Comparison of ENCODE assay signal across 24 cellular contexts in the genomic region with DNA sequence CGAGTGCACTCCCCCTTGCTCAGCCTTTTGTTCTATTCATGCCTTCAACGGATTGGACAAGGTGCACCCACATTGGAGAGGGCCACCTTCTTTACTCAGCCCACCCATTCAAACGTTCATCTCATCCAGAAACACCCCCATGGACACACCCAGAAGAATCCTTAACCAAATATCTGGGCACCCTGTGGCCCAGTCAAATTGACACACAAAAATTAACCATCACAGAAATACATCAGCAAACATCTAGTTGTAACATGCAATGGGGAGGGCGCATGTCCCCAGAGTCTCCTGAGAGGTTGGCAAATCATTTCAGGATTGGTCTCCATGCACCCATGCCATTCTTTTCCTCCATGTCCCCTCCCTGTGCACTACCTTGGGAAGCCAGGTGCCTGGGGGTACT.
DNase-seq lines count a peak whose midpoint lies in the region; ATAC-seq, FAIRE-seq and TF ChIP-seq lines count a peak whose summit lies in the region.
"Had no signal": no experiment of that assay in that cellular context is flagged by ENCODE, and none has a peak within 500 bp of the region (broad histone marks: within the 10 kb centered on the region; RNA-seq: fewer than 3 reads in every experiment).

No MANE protein-coding gene starts in this region.

- H3K9me3 Mint-ChIP-seq in neural crest cell, result no peaks in the 10 kb centered on the region
- no peaks in the 10 kb centered on the region for H3K9me3 Mint-ChIP-seq in T-helper 2 cell treated with Interferon-gamma antibody and Interleukin-4, amounts not matched to agents 5 μg/mL and 100 μg/mL, for 36 hours
- H3K9me3 Mint-ChIP-seq: CD4-positive, alpha-beta T cell; CD8-positive, alpha-beta T cell had no signal

- H3K27me3 Mint-ChIP-seq in neural crest cell (ENCODE audit: low read depth), result no peaks in the 10 kb centered on the region
- H3K27me3 Mint-ChIP-seq in T-helper 2 cell treated with Interferon-gamma antibody and Interleukin-4, amounts not matched to agents 5 μg/mL and 100 μg/mL, for 36 hours (ENCODE audit: low read depth), result no peaks in the 10 kb centered on the region
- H3K27me3 Mint-ChIP-seq: B cell had no signal

- 8% methylated on average over 4 of the region's 4 CpGs for WGBS in A549 (ENCODE audit: missing lambda C conversion rate)

- H3K9me3 ChIP-seq in A549 (peaks cover 2% of the 10 kb centered on the region; the same call in 1 of the 3 replicates), HEK293 (ENCODE audit: control insufficient read depth, insufficient read depth, low read depth, low read length) (no peaks in the 10 kb centered on the region), MG63 (no peaks in the 10 kb centered on the region)
- H3K9me3 ChIP-seq: Caco-2 had no signal

- TF ChIP-seq CTCF in A549 (IDR thresholded peaks at IDR 0.05) (no peak), HEK293 (tag by site-specific recombination; IDR thresholded peaks at IDR 0.05) (no peak), neural crest cell (conservative IDR thresholded peaks at IDR 0.05) (no peak)

- CTCF ChIA-PET in A549 (lab: Yijun Ruan, JAX), result no interaction called here
- CTCF ChIA-PET in HEK293 (lab: Yijun Ruan, JAX), result no interaction called here

- peaks cover 20% of the 10 kb centered on the region for H3K27me3 ChIP-seq in MG63
- H3K27me3 ChIP-seq: BLaER1 treated with 17β-estradiol and CSF1 and Interleukin-3, amounts not matched to agents 10 nM and 100 nM had no signal

- peak overlapping the region; percentile 43 for H3K27ac Mint-ChIP-seq in neural crest cell (ENCODE audit: unreplicated experiment)
- no peak overlapping the region for H3K27ac Mint-ChIP-seq in T-helper 2 cell treated with Interferon-gamma antibody and Interleukin-4, amounts not matched to agents 5 μg/mL and 100 μg/mL, for 36 hours
- H3K27ac Mint-ChIP-seq: B cell; CD4-positive, alpha-beta T cell; CD8-positive, alpha-beta T cell had no signal

- no peak overlapping the region for H3K4me2 ChIP-seq in A549

- no peak overlapping the region for H3K27ac ChIP-seq in A549
- H3K27ac ChIP-seq in HEK293 (ENCODE audit: extremely low read depth, low read depth, low read length), result no peak overlapping the region
- H3K27ac ChIP-seq: C4-2B had no signal

- H3K36me3 ChIP-seq in HEK293 (ENCODE audit: control insufficient read depth in 2 of 2, insufficient read depth in 1 of 2, low read length in 2 of 2) (no peaks in the 10 kb centered on the region), MG63 (no peaks in the 10 kb centered on the region)
- H3K36me3 ChIP-seq: BLaER1 treated with 17β-estradiol and CSF1 and Interleukin-3, amounts not matched to agents 10 nM and 100 nM had no signal

- H3K4me1 ChIP-seq in A549, result no peaks in the 10 kb centered on the region
- H3K4me1 ChIP-seq in HEK293 (ENCODE audit: control insufficient read depth, insufficient read depth, low read length), result no peaks in the 10 kb centered on the region
- H3K4me1 ChIP-seq: Caco-2 had no signal

- peak; percentile 7 for FAIRE-seq in A549 (lab: Jason Lieb, UNC)
- FAIRE-seq: A204.1, D721Med, G401.6, GM12891, GM19239 had no signal

- ATAC-seq in A549, result no peak
- no peak for ATAC-seq in GM21526 (IDR thresholded peaks at IDR 0.05; ENCODE audit: low FRiP score, unreplicated experiment)
- ATAC-seq: CD8-positive, alpha-beta T cell had no signal

- no peak for TF ChIP-seq POLR2A in A549 (IDR thresholded peaks at IDR 0.05; ENCODE audit: low read length)

- peaks cover 9% of the 10 kb centered on the region for H3K4me1 Mint-ChIP-seq in neural crest cell
- no peaks in the 10 kb centered on the region for H3K4me1 Mint-ChIP-seq in T-helper 2 cell treated with Interferon-gamma antibody and Interleukin-4, amounts not matched to agents 5 μg/mL and 100 μg/mL, for 36 hours (ENCODE audit: low read depth)
- H3K4me1 Mint-ChIP-seq: B cell had no signal

- DNase-seq in A549 (ENCODE audit: low read depth in 1 of 2, low spot score in 1 of 2), result no peak
- peak; percentile 38 for DNase-seq in islet precursor cell
- no peak for DNase-seq in neural crest cell (ENCODE audit: low read depth, low spot score)
- no peak for DNase-seq in amygdala (lab: John Stamatoyannopoulos, UW)
- no peak for DNase-seq in MG63
- DNase-seq in T-helper 2 cell treated with Interferon-gamma antibody and Interleukin-4, amounts not matched to agents 5 μg/mL and 100 μg/mL, for 36 hours (ENCODE audit: low spot score), result no peak
- DNase-seq: 8988T; AML-193; Caco-2; Calu3; CD4-positive, alpha-beta T cell; CD8-positive, alpha-beta T cell; DMS79 treated with DMSO at 0.1 percent for 48 hours; GF-D8 had no signal

- no peak for TF ChIP-seq EP300 in A549 (IDR thresholded peaks at IDR 0.05)

- H3K4me3 ChIP-seq in A549 (no peak overlapping the region), HEK293 (ENCODE audit: low read depth, low read length) (no peak overlapping the region), MG63 (no peak overlapping the region)
- H3K4me3 ChIP-seq: BLaER1 treated with 17β-estradiol and CSF1 and Interleukin-3, amounts not matched to agents 10 nM and 100 nM had no signal

- TF ChIP-seq RAD21 in A549 (conservative IDR thresholded peaks at IDR 0.05 in 1 of 2, IDR thresholded peaks at IDR 0.05 in 1 of 2), result no peak

- no peak overlapping the region for H3K4me3 Mint-ChIP-seq in neural crest cell
- no peak overlapping the region for H3K4me3 Mint-ChIP-seq in T-helper 2 cell treated with Interferon-gamma antibody and Interleukin-4, amounts not matched to agents 5 μg/mL and 100 μg/mL, for 36 hours
- H3K4me3 Mint-ChIP-seq: B cell; CD4-positive, alpha-beta T cell; CD8-positive, alpha-beta T cell had no signal

- H3K36me3 Mint-ChIP-seq in neural crest cell (ENCODE audit: low read depth), result peaks cover 3% of the 10 kb centered on the region
- no peaks in the 10 kb centered on the region for H3K36me3 Mint-ChIP-seq in T-helper 2 cell treated with Interferon-gamma antibody and Interleukin-4, amounts not matched to agents 5 μg/mL and 100 μg/mL, for 36 hours (ENCODE audit: low read depth)
- H3K36me3 Mint-ChIP-seq: CD8-positive, alpha-beta T cell had no signal

- POLR2A ChIA-PET in A549 (lab: Yijun Ruan, JAX), result no interaction called here
- POLR2A ChIA-PET in HEK293 (lab: Yijun Ruan, JAX), result no interaction called here

TF ChIP-seq in A549, 52 proteins besides CTCF, POLR2A, EP300 and RAD21:
- TF ChIP-seq, protein P1, sequence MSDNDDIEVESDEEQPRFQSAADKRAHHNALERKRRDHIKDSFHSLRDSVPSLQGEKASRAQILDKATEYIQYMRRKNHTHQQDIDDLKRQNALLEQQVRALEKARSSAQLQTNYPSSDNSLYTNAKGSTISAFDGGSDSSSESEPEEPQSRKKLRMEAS (IDR thresholded peaks at IDR 0.05), result no peak
- TF ChIP-seq MAFK (IDR thresholded peaks at IDR 0.05; ENCODE audit: partially characterized antibody) (no peak), HEYL (CRISPR knock-in tag; IDR thresholded peaks at IDR 0.05) (no peak)

TF ChIP-seq in HEK293, 187 proteins besides CTCF, POLR2A, EP300 and RAD21:
- TF ChIP-seq ZNF416 (tag by site-specific recombination; IDR thresholded peaks at IDR 0.05) (peak; percentile 99), ZNF19 (tag by site-specific recombination; IDR thresholded peaks at IDR 0.05; ENCODE audit: low read depth) (no peak)
